In genomic region chr12:71194657-71195056, GRCh38 we compare ENCODE assay signal across 14 cellular contexts. TPM values are rescaled to one million over a fixed set of nuclear protein-coding genes. Genes with fewer than 3 reads are reported as not detected.
"Had no signal": no experiment of that assay in that cellular context is flagged by ENCODE, and none has a peak within 500 bp of the region (broad histone marks: within the 10 kb centered on the region; RNA-seq: fewer than 3 reads in every experiment).

No MANE protein-coding gene starts in this region.

- ATAC-seq: left cardiac atrium; naive thymus-derived CD4-positive, alpha-beta T cell had no signal

- H3K4me1 ChIP-seq: thyroid gland had no signal

- H3K27me3 Mint-ChIP-seq: central memory CD8-positive, alpha-beta T cell had no signal

- DNase-seq: activated CD4-positive, CD25-positive, alpha-beta regulatory T cell; activated naive CD4-positive, alpha-beta T cell treated with anti-CD3 and anti-CD28 coated beads, Interleukin-2, amount 50 U/mL, for 16 hours; dermis blood vessel endothelial cell; left cardiac atrium; naive thymus-derived CD4-positive, alpha-beta T cell; posterior cingulate gyrus; thyroid gland had no signal

- FAIRE-seq: urothelium cell line had no signal

- H3K36me3 ChIP-seq: neutrophil, thyroid gland had no signal

- H3K27me3 ChIP-seq: neutrophil, thyroid gland had no signal

- H3K27ac Mint-ChIP-seq: brain; naive thymus-derived CD4-positive, alpha-beta T cell had no signal

- H3K27ac ChIP-seq: neutrophil, skin epidermis, thyroid gland had no signal

- H3K9me3 Mint-ChIP-seq: brain had no signal

- H3K4me3 ChIP-seq: skin epidermis, thyroid gland had no signal

- H3K36me3 Mint-ChIP-seq: brain; naive thymus-derived CD4-positive, alpha-beta T cell had no signal

- H3K9me3 ChIP-seq: neutrophil, thyroid gland had no signal

- H3K4me3 Mint-ChIP-seq: brain; central memory CD8-positive, alpha-beta T cell; naive thymus-derived CD4-positive, alpha-beta T cell had no signal

- H3K4me1 Mint-ChIP-seq: brain; central memory CD8-positive, alpha-beta T cell; naive thymus-derived CD4-positive, alpha-beta T cell had no signal

RNA-seq across cellular contexts. Expression of gene TSPAN8, which starts 36.9 kb away (rescaled TPM):
- total RNA-seq: dermis blood vessel endothelial cell; lung microvascular endothelial cell; mononuclear cell; naive thymus-derived CD4-positive, alpha-beta T cell had no signal
- polyA plus RNA-seq: naive thymus-derived CD4-positive, alpha-beta T cell had no signal
